7 cellular contexts compared by ENCODE assay signal in the genomic region with DNA sequence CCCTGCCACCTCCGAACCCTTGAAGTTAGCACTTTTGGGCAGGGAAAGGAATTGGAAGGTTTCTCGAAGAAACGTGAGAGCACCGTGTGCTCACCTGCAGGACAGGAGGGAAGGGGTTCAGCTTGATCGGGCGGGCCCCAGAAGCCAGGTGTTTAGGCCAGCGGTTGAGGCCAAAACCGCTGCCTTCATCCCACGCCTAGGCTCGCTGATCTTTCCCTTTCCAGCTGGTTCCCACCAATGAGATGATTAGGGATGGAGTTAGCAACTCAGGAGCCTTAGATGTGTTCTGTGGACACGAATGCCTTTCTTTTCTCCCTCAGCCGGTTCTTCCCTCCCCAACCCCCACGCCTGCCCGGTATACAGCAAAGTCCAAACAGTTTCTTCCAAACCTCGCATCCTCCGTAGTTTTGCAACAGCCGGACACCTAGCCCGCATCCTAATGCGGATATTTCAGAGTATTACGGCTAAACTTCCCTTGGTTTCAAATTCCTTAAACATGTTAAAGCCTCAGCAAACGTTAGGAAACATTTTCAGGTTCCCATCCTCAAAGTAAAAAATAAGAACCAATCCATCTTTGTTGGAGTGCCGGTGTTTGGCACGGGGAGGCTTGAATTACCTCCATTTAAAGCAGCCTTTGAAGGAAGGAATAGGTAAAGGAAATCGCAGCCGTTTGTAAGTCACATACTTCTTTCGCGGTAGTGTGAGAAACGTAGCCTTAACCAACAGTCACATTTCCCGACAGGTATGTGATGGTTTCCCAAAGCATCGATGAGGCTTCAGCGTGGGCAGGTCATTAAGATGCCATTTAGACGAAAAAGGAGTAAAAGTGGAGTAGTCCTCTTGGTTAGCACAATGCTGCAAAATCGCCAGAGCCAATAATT. TPM values are rescaled to one million over a fixed set of nuclear protein-coding genes. Genes with fewer than 3 reads are reported as not detected.
DNase-seq lines count a peak whose midpoint lies in the region; ATAC-seq and TF ChIP-seq lines count a peak whose summit lies in the region.

No MANE protein-coding gene starts in this region.

- H3K9ac ChIP-seq in endocrine pancreas (ENCODE audit: control insufficient read depth, insufficient read depth, low read length) = peak overlapping the region; percentile 47
- peak overlapping the region; percentile 58 for H3K9ac ChIP-seq in mucosa of stomach (ENCODE audit: low read length)

- no peak for TF ChIP-seq CTCF in GM12875 (IDR thresholded peaks at IDR 0.05; ENCODE audit: borderline replicate concordance, insufficient read depth, low read depth, low read length)
- no peak for TF ChIP-seq CTCF in type B pancreatic cell (conservative IDR thresholded peaks at IDR 0.05)

- no peaks in the 10 kb centered on the region for H3K27me3 Mint-ChIP-seq in T-helper 2 cell treated with Interferon-gamma antibody and Interleukin-4, amounts not matched to agents 5 μg/mL and 100 μg/mL, for 36 hours (ENCODE audit: low read depth)
- peaks cover 44% of the 10 kb centered on the region for H3K27me3 Mint-ChIP-seq in type B pancreatic cell

- H3K4me1 Mint-ChIP-seq in T-helper 2 cell treated with Interferon-gamma antibody and Interleukin-4, amounts not matched to agents 5 μg/mL and 100 μg/mL, for 36 hours (ENCODE audit: low read depth) = peaks cover 62% of the 10 kb centered on the region
- H3K4me1 Mint-ChIP-seq in type B pancreatic cell (ENCODE audit: unreplicated experiment) = peaks cover 17% of the 10 kb centered on the region

- H3K9me3 ChIP-seq in endocrine pancreas (ENCODE audit: control insufficient read depth, low read length) (no peaks in the 10 kb centered on the region), mucosa of stomach (ENCODE audit: control insufficient read depth, low read length) (no peaks in the 10 kb centered on the region)

- H3K9me3 Mint-ChIP-seq in T-helper 2 cell treated with Interferon-gamma antibody and Interleukin-4, amounts not matched to agents 5 μg/mL and 100 μg/mL, for 36 hours = no peaks in the 10 kb centered on the region
- H3K9me3 Mint-ChIP-seq in type B pancreatic cell = no peaks in the 10 kb centered on the region

- H3K36me3 ChIP-seq in endocrine pancreas (ENCODE audit: control insufficient read depth, insufficient read depth, low read length) = no peaks in the 10 kb centered on the region
- H3K36me3 ChIP-seq in mucosa of stomach (ENCODE audit: control insufficient read depth, insufficient read depth, low read length) = no peaks in the 10 kb centered on the region

- H3K4me3 Mint-ChIP-seq in T-helper 2 cell treated with Interferon-gamma antibody and Interleukin-4, amounts not matched to agents 5 μg/mL and 100 μg/mL, for 36 hours = peak overlapping the region; percentile 87
- H3K4me3 Mint-ChIP-seq in type B pancreatic cell = peak overlapping the region; percentile 91

- H3K4me3 ChIP-seq in GM12875 (ENCODE audit: low read depth, low read length) = peak overlapping the region; percentile 91
- peak overlapping the region; percentile 63 for H3K4me3 ChIP-seq in endocrine pancreas (ENCODE audit: control insufficient read depth, insufficient read depth, low read length)
- H3K4me3 ChIP-seq in mucosa of stomach (ENCODE audit: low read length) = peak overlapping the region; percentile 18

- no peaks in the 10 kb centered on the region for H3K4me1 ChIP-seq in endocrine pancreas (ENCODE audit: control insufficient read depth, insufficient read depth, low read length)
- peaks cover 8% of the 10 kb centered on the region for H3K4me1 ChIP-seq in mucosa of stomach (ENCODE audit: control insufficient read depth, insufficient read depth, low read length)

- peak overlapping the region; percentile 92 for H3K27ac Mint-ChIP-seq in T-helper 2 cell treated with Interferon-gamma antibody and Interleukin-4, amounts not matched to agents 5 μg/mL and 100 μg/mL, for 36 hours
- peak overlapping the region; percentile 46 for H3K27ac Mint-ChIP-seq in type B pancreatic cell

- DNase-seq in T-helper 2 cell treated with Interferon-gamma antibody and Interleukin-4, amounts not matched to agents 5 μg/mL and 100 μg/mL, for 36 hours (ENCODE audit: low spot score) = no peak
- no peak for DNase-seq in type B pancreatic cell (ENCODE audit: extremely low spot score, unreplicated experiment)

- H3K36me3 Mint-ChIP-seq in T-helper 2 cell treated with Interferon-gamma antibody and Interleukin-4, amounts not matched to agents 5 μg/mL and 100 μg/mL, for 36 hours (ENCODE audit: low read depth) = peaks cover 35% of the 10 kb centered on the region
- no peaks in the 10 kb centered on the region for H3K36me3 Mint-ChIP-seq in type B pancreatic cell

- H3K27me3 ChIP-seq in endocrine pancreas (ENCODE audit: control insufficient read depth, insufficient read depth, low read length) = no peaks in the 10 kb centered on the region
- H3K27me3 ChIP-seq in mucosa of stomach (ENCODE audit: control insufficient read depth, insufficient read depth, low read length) = peaks cover 16% of the 10 kb centered on the region

- ATAC-seq in HG03460 (IDR thresholded peaks at IDR 0.05; ENCODE audit: unreplicated experiment) (peak; percentile 13), HG02642 (IDR thresholded peaks at IDR 0.05; ENCODE audit: poor library complexity, unreplicated experiment) (no peak)

RNA-seq across cellular contexts. Expression of a gene that starts 1.1 kb away (rescaled TPM):
- total RNA-seq in type B pancreatic cell (ENCODE audit: low replicate concordance) = 1.00 and 5.2 TPM in 2 replicates

Comparison
In these comparisons a context has a peak if more than half of its experiments do, and no peak if none do; other contexts are left out.
1. H3K4me3 ChIP-seq: peak in every context shown above with its lines; median percentile 91 in GM12875; 63 in endocrine pancreas; 18 in mucosa of stomach.